In the genomic region with DNA sequence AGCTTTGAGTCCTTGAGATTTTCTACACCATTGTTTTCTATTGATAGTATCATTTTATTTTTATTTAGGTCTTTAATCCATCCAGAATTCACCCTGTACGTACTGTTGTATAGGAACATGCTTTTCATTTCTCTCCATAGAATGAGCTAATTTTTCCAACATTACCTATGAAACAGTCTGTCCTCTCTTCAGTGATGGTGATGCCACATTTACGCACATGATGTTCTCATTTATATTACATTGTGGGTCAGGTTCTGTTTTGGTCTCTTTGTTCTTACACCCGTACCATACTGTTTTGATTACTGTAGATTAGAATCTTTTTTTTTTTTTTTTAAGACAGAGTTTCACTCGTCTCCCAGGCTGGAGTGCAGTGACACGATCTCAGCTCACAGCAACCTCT, we compare ENCODE assay signal across 31 cellular contexts. TPM values are rescaled to one million over a fixed set of nuclear protein-coding genes. Genes with fewer than 3 reads are reported as not detected.
"Had no signal": no experiment of that assay in that cellular context is flagged by ENCODE, and none has a peak within 500 bp of the region (broad histone marks: within the 10 kb centered on the region; RNA-seq: fewer than 3 reads in every experiment).

No MANE protein-coding gene starts in this region.

- H3K9me3 Mint-ChIP-seq: stimulated activated effector memory CD8-positive, alpha-beta T cell treated with anti-CD3 and anti-CD28 coated beads, Interleukin-12 subunit alpha, Interleukin-12 subunit beta, amount 100 ng/mL, for 72 hours; stimulated activated memory B cell treated with anti-CD40 and anti-IgM and Interleukin-4, amounts not matched to agents 10 μg/mL and 1 μg/mL and 100 μg/mL, for 72 hours; stimulated activated naive B cell treated with anti-CD40 and anti-IgM and Interleukin-4, amounts not matched to agents 10 μg/mL and 1 μg/mL and 100 μg/mL, for 72 hours; stimulated activated naive CD8-positive, alpha-beta T cell treated with anti-CD3 and anti-CD28 coated beads, Interleukin-15, amount 100 ng/mL, for 72 hours; stimulated activated naive CD8-positive, alpha-beta T cell treated with anti-CD3 and anti-CD28 coated beads, Interleukin-15, Interleukin-2, amounts not matched to agents 100 ng/mL and 50 ng/mL, for 24 hours; type B pancreatic cell had no signal

- FAIRE-seq: urothelium cell line had no signal

- H3K36me3 ChIP-seq: stomach, suprapubic skin, thoracic aorta, thyroid gland, tibial artery, tibial nerve, transverse colon, upper lobe of left lung, upper lobe of right lung, uterus, vagina had no signal

- DNase-seq: stimulated activated CD4-positive, alpha-beta T cell treated with anti-CD3 and anti-CD28 coated beads, Interleukin-2, amount 100 ng/mL, for 48 hours; stimulated activated CD4-positive, alpha-beta T cell treated with anti-CD3 and anti-CD28 coated beads, Interleukin-4, amount 100 ng/mL, for 1 hour; stimulated activated CD4-positive, alpha-beta T cell treated with anti-CD3 and anti-CD28 coated beads, Interleukin-4, amount 100 ng/mL, for 24 hours; stimulated activated CD4-positive, alpha-beta T cell treated with anti-CD3 and anti-CD28 coated beads, Interleukin-4, amount 100 ng/mL, for 4 hours; stimulated activated CD8-positive, alpha-beta memory T cell treated with anti-CD3 and anti-CD28 coated beads, Interleukin-4, amount 100 ng/mL, for 48 hours; stimulated activated naive B cell treated with anti-CD40 and anti-IgM and Interleukin-4, amounts not matched to agents 10 μg/mL and 1 μg/mL and 100 μg/mL, for 72 hours; stimulated activated naive CD4-positive, alpha-beta T cell; stimulated activated naive CD4-positive, alpha-beta T cell treated with Interleukin-2 at 50 U/mL for 16 hours; stimulated activated naive CD8-positive, alpha-beta T cell treated with anti-CD3 and anti-CD28 coated beads, Interleukin-15, amount 100 ng/mL, for 72 hours; stimulated activated naive CD8-positive, alpha-beta T cell treated with anti-CD3 and anti-CD28 coated beads, Interleukin-15, Interleukin-2, amounts not matched to agents 100 U/mL and 50 U/mL, for 24 hours; stomach; substantia nigra; testis; thyroid gland; tibial artery; transverse colon; trophoblast cell; upper lobe of left lung; upper lobe of right lung; uterus had no signal

- H3K4me3 Mint-ChIP-seq: stimulated activated effector memory CD8-positive, alpha-beta T cell treated with anti-CD3 and anti-CD28 coated beads, Interleukin-12 subunit alpha, Interleukin-12 subunit beta, amount 100 ng/mL, for 72 hours; stimulated activated memory B cell treated with anti-CD40 and anti-IgM and Interleukin-4, amounts not matched to agents 10 μg/mL and 1 μg/mL and 100 μg/mL, for 72 hours; stimulated activated naive B cell treated with anti-CD40 and anti-IgM and Interleukin-4, amounts not matched to agents 10 μg/mL and 1 μg/mL and 100 μg/mL, for 72 hours; stimulated activated naive CD8-positive, alpha-beta T cell treated with anti-CD3 and anti-CD28 coated beads, Interleukin-15, amount 100 ng/mL, for 72 hours; stimulated activated naive CD8-positive, alpha-beta T cell treated with anti-CD3 and anti-CD28 coated beads, Interleukin-15, Interleukin-2, amounts not matched to agents 100 ng/mL and 50 ng/mL, for 24 hours; type B pancreatic cell had no signal

- ATAC-seq: stimulated activated effector memory CD8-positive, alpha-beta T cell treated with anti-CD3 and anti-CD28 coated beads, Interleukin-12 subunit alpha, Interleukin-12 subunit beta, amount 100 ng/mL, for 72 hours; stimulated activated memory B cell treated with anti-CD40 and anti-IgM and Interleukin-4, amounts not matched to agents 10 μg/mL and 1 μg/mL and 100 μg/mL, for 72 hours; stimulated activated naive B cell treated with anti-CD40 and anti-IgM and Interleukin-4, amounts not matched to agents 10 μg/mL and 1 μg/mL and 100 μg/mL, for 72 hours; stimulated activated naive CD8-positive, alpha-beta T cell treated with anti-CD3 and anti-CD28 coated beads, Interleukin-15, amount 100 ng/mL, for 72 hours; stimulated activated naive CD8-positive, alpha-beta T cell treated with anti-CD3 and anti-CD28 coated beads, Interleukin-15, Interleukin-2, amounts not matched to agents 100 U/mL and 50 U/mL, for 24 hours; upper lobe of right lung had no signal

- H3K27ac Mint-ChIP-seq: stimulated activated effector memory CD8-positive, alpha-beta T cell treated with anti-CD3 and anti-CD28 coated beads, Interleukin-12 subunit alpha, Interleukin-12 subunit beta, amount 100 ng/mL, for 72 hours; stimulated activated memory B cell treated with anti-CD40 and anti-IgM and Interleukin-4, amounts not matched to agents 10 μg/mL and 1 μg/mL and 100 μg/mL, for 72 hours; stimulated activated naive B cell treated with anti-CD40 and anti-IgM and Interleukin-4, amounts not matched to agents 10 μg/mL and 1 μg/mL and 100 μg/mL, for 72 hours; stimulated activated naive CD8-positive, alpha-beta T cell treated with anti-CD3 and anti-CD28 coated beads, Interleukin-15, amount 100 ng/mL, for 72 hours; stimulated activated naive CD8-positive, alpha-beta T cell treated with anti-CD3 and anti-CD28 coated beads, Interleukin-15, Interleukin-2, amounts not matched to agents 100 ng/mL and 50 ng/mL, for 24 hours; type B pancreatic cell had no signal

- H3K4me1 ChIP-seq: stomach, suprapubic skin, tibial artery, tibial nerve, transverse colon, upper lobe of left lung, upper lobe of right lung, uterus, vagina had no signal

- H3K4me1 Mint-ChIP-seq: stimulated activated effector memory CD8-positive, alpha-beta T cell treated with anti-CD3 and anti-CD28 coated beads, Interleukin-12 subunit alpha, Interleukin-12 subunit beta, amount 100 ng/mL, for 72 hours; stimulated activated memory B cell treated with anti-CD40 and anti-IgM and Interleukin-4, amounts not matched to agents 10 μg/mL and 1 μg/mL and 100 μg/mL, for 72 hours; stimulated activated naive B cell treated with anti-CD40 and anti-IgM and Interleukin-4, amounts not matched to agents 10 μg/mL and 1 μg/mL and 100 μg/mL, for 72 hours; stimulated activated naive CD8-positive, alpha-beta T cell treated with anti-CD3 and anti-CD28 coated beads, Interleukin-15, amount 100 ng/mL, for 72 hours had no signal

- H3K27ac ChIP-seq: stomach, suprapubic skin, thoracic aorta, thyroid gland, tibial artery, tibial nerve, transverse colon, upper lobe of left lung, upper lobe of right lung, uterus, vagina had no signal

- H3K27me3 ChIP-seq: testis, thyroid gland, upper lobe of left lung, upper lobe of right lung, uterus, vagina had no signal

- H3K9me3 ChIP-seq: stomach, suprapubic skin, testis, thoracic aorta, thyroid gland, tibial artery, tibial nerve, transverse colon, upper lobe of left lung, upper lobe of right lung, uterus, vagina had no signal

- H3K4me3 ChIP-seq: stomach, suprapubic skin, testis, thoracic aorta, thyroid gland, tibial artery, tibial nerve, transverse colon, upper lobe of left lung, upper lobe of right lung, uterus, vagina had no signal

- H3K36me3 Mint-ChIP-seq: stimulated activated effector memory CD8-positive, alpha-beta T cell treated with anti-CD3 and anti-CD28 coated beads, Interleukin-12 subunit alpha, Interleukin-12 subunit beta, amount 100 ng/mL, for 72 hours; stimulated activated memory B cell treated with anti-CD40 and anti-IgM and Interleukin-4, amounts not matched to agents 10 μg/mL and 1 μg/mL and 100 μg/mL, for 72 hours; stimulated activated naive B cell treated with anti-CD40 and anti-IgM and Interleukin-4, amounts not matched to agents 10 μg/mL and 1 μg/mL and 100 μg/mL, for 72 hours; type B pancreatic cell had no signal

RNA-seq across cellular contexts. Expression of a gene that starts 17.7 kb away (rescaled TPM):
- total RNA-seq: subcutaneous adipose tissue, thoracic aorta, upper lobe of right lung, ureter had no signal
